Comparison of ENCODE assay signal across 9 cellular contexts in the genomic region with DNA sequence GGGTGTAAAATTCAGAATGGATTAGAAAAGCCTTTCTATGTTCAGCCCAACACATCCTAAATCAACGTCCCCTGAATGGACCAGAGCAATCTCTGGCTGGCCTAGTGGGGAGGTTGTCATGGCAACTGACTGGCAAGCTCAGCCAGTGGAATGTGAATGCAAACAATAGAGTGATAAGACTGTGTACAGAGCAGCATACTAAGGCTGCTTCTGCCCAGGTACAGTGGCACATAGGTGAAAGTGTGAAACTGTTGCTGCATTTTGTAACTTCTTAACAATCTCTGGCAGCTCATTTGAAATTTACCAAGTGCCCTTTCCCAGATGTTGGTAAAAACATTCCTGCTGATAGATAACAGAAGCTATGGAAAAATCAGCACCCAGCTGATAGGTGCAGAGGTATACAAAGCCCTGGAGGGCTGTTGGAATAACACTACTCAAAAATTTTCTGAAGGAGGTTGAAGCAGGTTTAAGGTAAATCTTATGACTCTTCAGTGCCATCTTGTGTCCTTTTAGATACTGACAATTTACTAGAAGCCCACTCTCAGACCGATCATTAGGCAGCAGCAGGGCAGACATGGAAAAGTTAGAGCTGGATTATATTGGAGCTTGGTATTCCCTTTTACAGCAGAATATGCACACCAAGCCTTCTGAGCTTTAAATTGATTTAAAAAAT.
DNase-seq lines count a peak whose midpoint lies in the region; ATAC-seq, FAIRE-seq and TF ChIP-seq lines count a peak whose summit lies in the region.
"Had no signal": no experiment of that assay in that cellular context is flagged by ENCODE, and none has a peak within 500 bp of the region (broad histone marks: within the 10 kb centered on the region; RNA-seq: fewer than 3 reads in every experiment).

No MANE protein-coding gene starts in this region.

- no peaks in the 10 kb centered on the region for H3K27me3 ChIP-seq in OCI-LY3 (ENCODE audit: low read depth, low read length)
- H3K27me3 ChIP-seq in H1 (replicated peaks in 1 of 4; ENCODE audit: control insufficient read depth in 3 of 4, extremely low read depth in 1 of 4, insufficient read depth in 3 of 4, low read length in 3 of 4): no peaks in the 10 kb centered on the region

- no peak overlapping the region for H3K23ac ChIP-seq in H1 (ENCODE audit: insufficient read length)

- no peak overlapping the region for H3K4ac ChIP-seq in H1 (replicated peaks; ENCODE audit: insufficient read length, low read depth, low read length)

- H2AFZ ChIP-seq in OCI-LY3 (ENCODE audit: low read depth, low read length) (no peak overlapping the region), H1 (ENCODE audit: low read length) (no peak overlapping the region)

- no peaks in the 10 kb centered on the region; the same call in 1 of the 2 replicates for H3K23me2 ChIP-seq in H1 (ENCODE audit: low read depth, low read length)

- TF ChIP-seq RAD21 in H1 (IDR thresholded peaks at IDR 0.05 in 1 of 2, conservative IDR thresholded peaks at IDR 0.05 in 1 of 2; ENCODE audit: low read depth in 2 of 2, low read length in 2 of 2): peak; percentile 80 to 84

- TF ChIP-seq CTCF in OCI-LY3 (IDR thresholded peaks at IDR 0.05; ENCODE audit: low read depth, low read length) (peak; percentile 53), H1 (IDR thresholded peaks at IDR 0.05; ENCODE audit: control extremely low read depth in 1 of 3, insufficient read depth in 1 of 3, low read depth in 1 of 3, low read length in 3 of 3) (peak in 2 of 3 experiments; percentile 54 to 56; a peak in 3 of 4 replicates)

- ATAC-seq in HG03039 (IDR thresholded peaks at IDR 0.05; ENCODE audit: unreplicated experiment) (peak; percentile 58), memory B cell (ENCODE audit: low read depth) (peak; percentile 69), GM18505 (IDR thresholded peaks at IDR 0.05; ENCODE audit: unreplicated experiment) (no peak)
- no peak for ATAC-seq in natural killer cell treated with Interleukin-12 subunit alpha and Interleukin-12 subunit beta and Interleukin-15 and Interleukin-18, amount 100 ng/mL, for 72 hours

- no peaks in the 10 kb centered on the region for H3K36me3 Mint-ChIP-seq in memory B cell
- H3K36me3 Mint-ChIP-seq in natural killer cell treated with Interleukin-12 subunit alpha and Interleukin-12 subunit beta and Interleukin-15 and Interleukin-18, amount 100 ng/mL, for 72 hours: no peaks in the 10 kb centered on the region
- H3K36me3 Mint-ChIP-seq: CD4-positive, CD25-positive, alpha-beta regulatory T cell had no signal

- no peaks in the 10 kb centered on the region for H3K9me3 Mint-ChIP-seq in memory B cell
- no peaks in the 10 kb centered on the region for H3K9me3 Mint-ChIP-seq in natural killer cell treated with Interleukin-12 subunit alpha and Interleukin-12 subunit beta and Interleukin-15 and Interleukin-18, amount 100 ng/mL, for 72 hours
- H3K9me3 Mint-ChIP-seq: CD4-positive, CD25-positive, alpha-beta regulatory T cell had no signal

- 0 out of 2 replicates have a peak overlapping the region, but pooled peaks have one; percentile 42 for H3K18ac ChIP-seq in H1 (ENCODE audit: extremely low read depth, low read length)

- no peak overlapping the region for H3K27ac Mint-ChIP-seq in memory B cell
- no peak overlapping the region for H3K27ac Mint-ChIP-seq in natural killer cell treated with Interleukin-12 subunit alpha and Interleukin-12 subunit beta and Interleukin-15 and Interleukin-18, amount 100 ng/mL, for 72 hours
- H3K27ac Mint-ChIP-seq: CD4-positive, CD25-positive, alpha-beta regulatory T cell had no signal

- H2AK5ac ChIP-seq in H1 (ENCODE audit: low read depth, low read length): no peak overlapping the region

- CTCF ChIA-PET in H1 (lab: Charles Lee; ENCODE audit: partially characterized antibody): interaction anchor here (0.6 to 9.4 kb wide), 39 partner anchors 9 to 1536 kb away, joined by 3 to 201 read pairs (median 5); a partner anchor contains a TSS

- H4K8ac ChIP-seq in H1 (ENCODE audit: extremely low read depth, insufficient read depth, low read length): no peak overlapping the region

- H3K4me1 ChIP-seq in OCI-LY3 (ENCODE audit: low read length): no peaks in the 10 kb centered on the region
- peaks cover 0 to 6% (median 4%) of the 10 kb centered on the region in 4 experiments; a peak in 5 of 7 replicates for H3K4me1 ChIP-seq in H1 (replicated peaks in 1 of 4; ENCODE audit: control insufficient read depth in 3 of 4, insufficient read depth in 4 of 4, low read length in 3 of 4)

- FAIRE-seq in H1 (lab: Jason Lieb, UNC): peak; percentile 89

- peaks cover 3% of the 10 kb centered on the region for H3K27me3 Mint-ChIP-seq in memory B cell
- peaks cover 6 to 18% of the 10 kb centered on the region in 2 donors for H3K27me3 Mint-ChIP-seq in natural killer cell treated with Interleukin-12 subunit alpha and Interleukin-12 subunit beta and Interleukin-15 and Interleukin-18, amount 100 ng/mL, for 72 hours

- no peaks in the 10 kb centered on the region for H4K20me1 ChIP-seq in OCI-LY3 (ENCODE audit: insufficient read depth, low read length)
- no peaks in the 10 kb centered on the region for H4K20me1 ChIP-seq in H1 (replicated peaks in 1 of 2; ENCODE audit: control insufficient read depth in 1 of 2, insufficient read depth in 2 of 2, low read length in 2 of 2)

- no peaks in the 10 kb centered on the region for H3K79me1 ChIP-seq in H1 (ENCODE audit: low read depth, low read length)

- POLR2A ChIA-PET in H1 (lab: Charles Lee; ENCODE audit: partially characterized antibody): no interaction called here

- no peak overlapping the region for H3K4me3 ChIP-seq in OCI-LY3 (ENCODE audit: low read length)
- no peak overlapping the region for H3K4me3 ChIP-seq in H1 (ENCODE audit: extremely low read depth in 1 of 4, insufficient read depth in 2 of 4, low read depth in 3 of 4, low read length in 4 of 4)

- H3K36me3 ChIP-seq in OCI-LY3 (replicated peaks; ENCODE audit: low read depth, low read length) (no peaks in the 10 kb centered on the region), H1 (ENCODE audit: control insufficient read depth in 2 of 4, insufficient read depth in 4 of 4, low read length in 3 of 4) (no peaks in the 10 kb centered on the region)

- H3K14ac ChIP-seq in H1 (ENCODE audit: insufficient read length): no peak overlapping the region

- no peak overlapping the region for H2BK120ac ChIP-seq in H1 (replicated peaks; ENCODE audit: low read depth, low read length)

- H3K9ac ChIP-seq in OCI-LY3 (ENCODE audit: low read length): no peak overlapping the region
- H3K9ac ChIP-seq in H1 (replicated peaks in 1 of 4; ENCODE audit: extremely low read depth in 1 of 4, low read depth in 3 of 4, low read length in 3 of 4): no peak overlapping the region

- TF ChIP-seq POLR2A in H1 (IDR thresholded peaks at IDR 0.05; ENCODE audit: control extremely low read depth in 1 of 2, low read depth in 2 of 2, low read length in 2 of 2) (no peak), GM18505 (IDR thresholded peaks at IDR 0.05; ENCODE audit: borderline replicate concordance, extremely low read depth, insufficient read depth, insufficient read length) (no peak)

- H3K27ac ChIP-seq in OCI-LY3 (ENCODE audit: low read length): no peak overlapping the region
- H3K27ac ChIP-seq in H1 (ENCODE audit: low read depth, low read length): no peak overlapping the region

- no peak overlapping the region for H3K4me3 Mint-ChIP-seq in memory B cell
- no peak overlapping the region for H3K4me3 Mint-ChIP-seq in natural killer cell treated with Interleukin-12 subunit alpha and Interleukin-12 subunit beta and Interleukin-15 and Interleukin-18, amount 100 ng/mL, for 72 hours
- H3K4me3 Mint-ChIP-seq: CD4-positive, CD25-positive, alpha-beta regulatory T cell had no signal

- H3K9me3 ChIP-seq in OCI-LY3 (ENCODE audit: insufficient read depth, low read length): no peaks in the 10 kb centered on the region
- no peaks in the 10 kb centered on the region for H3K9me3 ChIP-seq in H1 (ENCODE audit: insufficient read depth in 2 of 2, low read depth in 1 of 2, low read length in 1 of 2)

- H3K56ac ChIP-seq in H1 (replicated peaks; ENCODE audit: insufficient read length, low read depth, low read length): no peak overlapping the region

- H2BK15ac ChIP-seq in H1 (ENCODE audit: low read length): no peak overlapping the region

- no peak overlapping the region for H2BK12ac ChIP-seq in H1 (ENCODE audit: low read depth, low read length)

- H3K4me2 ChIP-seq in OCI-LY3 (ENCODE audit: low read length) (no peak overlapping the region), H1 (ENCODE audit: insufficient read depth in 1 of 2, low read depth in 2 of 2, low read length in 2 of 2) (no peak overlapping the region)

- H3K4me1 Mint-ChIP-seq in memory B cell: no peaks in the 10 kb centered on the region
- no peaks in the 10 kb centered on the region for H3K4me1 Mint-ChIP-seq in natural killer cell treated with Interleukin-12 subunit alpha and Interleukin-12 subunit beta and Interleukin-15 and Interleukin-18, amount 100 ng/mL, for 72 hours (ENCODE audit: low read depth in 2 of 2)
- H3K4me1 Mint-ChIP-seq: CD4-positive, CD25-positive, alpha-beta regulatory T cell had no signal

- no peak overlapping the region for H2BK20ac ChIP-seq in H1 (ENCODE audit: low read length)

- peak overlapping the region; percentile 3 for H4K91ac ChIP-seq in H1 (replicated peaks; ENCODE audit: insufficient read length, low read length)

- no peak overlapping the region for H2BK5ac ChIP-seq in H1 (ENCODE audit: low read depth, low read length)

- H4K5ac ChIP-seq in H1 (ENCODE audit: insufficient read length, low read depth, low read length): no peak overlapping the region

- 56% methylated on average over 2 of the region's 2 CpGs; no CpG with 5 or more reads in 1 of the 2 experiments for WGBS in H1 (ENCODE audit: extremely low coverage in 1 of 2, insufficient coverage in 1 of 2, insufficient read length in 1 of 2, insufficient replicate concordance in 2 of 2, low coverage in 1 of 2, low lambda C conversion rate in 2 of 2, missing lambda C conversion rate in 1 of 2), 2 experiments

- DNase-seq in NCI-H2171 treated with DMSO at 0.1 percent for 48 hours (lab: John Stamatoyannopoulos, UW): peak; percentile 61
- DNase-seq in NCI-H2171 (lab: John Stamatoyannopoulos, UW): no peak
- no peak for DNase-seq in H1 (ENCODE audit: low read depth in 1 of 2, low spot score in 2 of 2)
- DNase-seq in memory B cell (ENCODE audit: low spot score in 2 of 2): peak in 1 of 2 donors; percentile 37
- DNase-seq in natural killer cell treated with Interleukin-12 subunit alpha and Interleukin-12 subunit beta and Interleukin-15 and Interleukin-18, amount 100 ng/mL, for 72 hours (ENCODE audit: low spot score): no peak

- no peak for TF ChIP-seq EP300 in H1 (IDR thresholded peaks at IDR 0.05; ENCODE audit: borderline replicate concordance in 1 of 2, low read depth in 2 of 2, low read length in 2 of 2)

- H3K79me2 ChIP-seq in OCI-LY3 (ENCODE audit: low read length) (no peaks in the 10 kb centered on the region), H1 (ENCODE audit: control insufficient read depth in 1 of 2, insufficient read depth in 2 of 2, low read length in 2 of 2) (no peaks in the 10 kb centered on the region)

TF ChIP-seq in H1, 55 proteins besides CTCF, POLR2A, EP300 and RAD21 (continues in another document):
- TF ChIP-seq TEAD4 (IDR thresholded peaks at IDR 0.05; ENCODE audit: low read depth, low read length) (peak; percentile 62), SIRT6 (IDR thresholded peaks at IDR 0.05; ENCODE audit: low read length) (no peak), TBP (IDR thresholded peaks at IDR 0.05; ENCODE audit: low read depth, low read length) (no peak), RFX5 (IDR thresholded peaks at IDR 0.05; ENCODE audit: borderline replicate concordance, low read depth, low read length) (no peak)

Comparison
In these comparisons a context has a peak if more than half of its experiments do, and no peak if none do; other contexts are left out.
1. ATAC-seq: peak in HG03039 (single experiment) and memory B cell (single experiment); none in natural killer cell treated with Interleukin-12 subunit alpha and Interleukin-12 subunit beta and Interleukin-15 and Interleukin-18, amount 100 ng/mL, for 72 hours (0 of 2) and GM18505 (single experiment).